25 cellular contexts compared by ENCODE assay signal in genomic region chr17:14749269-14749668, GRCh38.
A peak's percentile ranks its signal among the peaks of the same experiment; 100 is the strongest.
DNase-seq lines count a peak whose midpoint lies in the region; ATAC-seq, FAIRE-seq and TF ChIP-seq lines count a peak whose summit lies in the region.
"Had no signal": no experiment of that assay in that cellular context is flagged by ENCODE, and none has a peak within 500 bp of the region (broad histone marks: within the 10 kb centered on the region; RNA-seq: fewer than 3 reads in every experiment).

No MANE protein-coding gene starts in this region.

- POLR2A ChIA-PET in OCI-LY7 (lab: Charles Lee) = interaction anchor here (0.9 kb wide), 1 partner anchor 10 kb away, joined by 3 read pairs; no protein-coding TSS in a partner anchor

- CTCF ChIA-PET in OCI-LY7 (lab: Charles Lee; ENCODE audit: unreplicated experiment) = no interaction called here

- H3K36me3 ChIP-seq in OCI-LY7 (ENCODE audit: insufficient read depth, low read length) (no peaks in the 10 kb centered on the region; the same call in 1 of the 2 replicates), trophoblast cell (ENCODE audit: control insufficient read depth in 1 of 2, insufficient read depth in 2 of 2, low read length in 2 of 2) (no peaks in the 10 kb centered on the region)
- H3K36me3 ChIP-seq: BE2C; BLaER1 treated with 17β-estradiol and CSF1 and Interleukin-3, amounts not matched to agents 10 nM and 100 nM; HAP-1 had no signal

- no peak for TF ChIP-seq CTCF in OCI-LY7 (conservative IDR thresholded peaks at IDR 0.05; ENCODE audit: low read length)

- no peak for DNase-seq in HTR-8/SVneo (ENCODE audit: insufficient read length, low spot score)
- DNase-seq in OCI-LY7 (ENCODE audit: low spot score) = no peak
- DNase-seq in islet precursor cell = peak; percentile 75
- peak; percentile 41 to 68 for DNase-seq in trophoblast cell
- DNase-seq in NCI-H2227 treated with DMSO at 0.1 percent for 48 hours (lab: John Stamatoyannopoulos, UW) = no peak
- DNase-seq: 8988T; ACHN; AML-193; BE2C; CD4-positive, alpha-beta T cell; CD8-positive, alpha-beta memory T cell; DMS 273 treated with DMSO at 0.1 percent for 48 hours; DMS79; EL; GDM1; GOT3; HFFc6 had no signal

- H2AFZ ChIP-seq in OCI-LY7 (ENCODE audit: low read length) = peak overlapping the region; percentile 33; the same call in 1 of the 2 replicates
- no peak overlapping the region for H2AFZ ChIP-seq in trophoblast cell (ENCODE audit: insufficient read depth, low read length, poor library complexity)

- intact Hi-C loops in OCI-LY7 (cut with micrococcal nuclease; ENCODE audit: unreplicated experiment) = no loop called here

- H2BK5ac ChIP-seq in trophoblast cell (ENCODE audit: low read depth, low read length, poor library complexity) = no peak overlapping the region

- no peaks in the 10 kb centered on the region for H3K79me2 ChIP-seq in OCI-LY7 (ENCODE audit: insufficient read depth, low read depth, low read length)
- no peaks in the 10 kb centered on the region for H3K79me2 ChIP-seq in trophoblast cell (ENCODE audit: control insufficient read depth, insufficient read depth, low read length, poor library complexity)

- H4K8ac ChIP-seq in trophoblast cell (ENCODE audit: low read depth, low read length) = no peak overlapping the region

- no peak overlapping the region for H3K18ac ChIP-seq in trophoblast cell (ENCODE audit: low read length)

- H3K4ac ChIP-seq in trophoblast cell (ENCODE audit: low read depth, low read length) = no peak overlapping the region

- H2BK120ac ChIP-seq in trophoblast cell (ENCODE audit: insufficient read depth, low read length, poor library complexity) = no peak overlapping the region

- H3K4me1 ChIP-seq in OCI-LY7 (ENCODE audit: insufficient read depth, low read length, poor library complexity, severe bottlenecking) (peaks cover 18% of the 10 kb centered on the region), trophoblast cell (ENCODE audit: control insufficient read depth in 1 of 2, insufficient read depth in 2 of 2, low read length in 2 of 2) (peaks cover 2 to 11% of the 10 kb centered on the region in 2 experiments)
- H3K4me1 ChIP-seq: BE2C, HAP-1 had no signal

- no peak overlapping the region for H4K12ac ChIP-seq in trophoblast cell (ENCODE audit: low read depth, low read length)

- H3K27ac ChIP-seq in OCI-LY7 (ENCODE audit: low read depth, low read length, poor library complexity, severe bottlenecking) (no peak overlapping the region), trophoblast cell (ENCODE audit: low read depth, low read length) (no peak overlapping the region)
- H3K27ac ChIP-seq: BLaER1 treated with 17β-estradiol and CSF1 and Interleukin-3, amounts not matched to agents 10 nM and 100 nM had no signal

- H3K14ac ChIP-seq in trophoblast cell (ENCODE audit: low read length) = no peak overlapping the region

- H3K4me2 ChIP-seq in OCI-LY7 (ENCODE audit: low read length) (no peak overlapping the region), trophoblast cell (ENCODE audit: low read length) (no peak overlapping the region)
- H3K4me2 ChIP-seq: A549 had no signal

- BruUV-seq in OCI-LY7 (replicated peaks; lab: Mats Ljungman, UMichigan) = no TSS peak

- H2AK5ac ChIP-seq in trophoblast cell (ENCODE audit: low read length) = no peak overlapping the region

- FAIRE-seq in HTR-8/SVneo (lab: Jason Lieb, UNC) = peak; percentile 13
- FAIRE-seq: A549, D721Med, GM12878, H54 had no signal

- ATAC-seq in HG03378 (IDR thresholded peaks at IDR 0.05; ENCODE audit: unreplicated experiment) = no peak
- no peak for ATAC-seq in HG03432 (IDR thresholded peaks at IDR 0.05; ENCODE audit: unreplicated experiment)
- ATAC-seq: GM12878 had no signal

- no peaks in the 10 kb centered on the region for H4K20me1 ChIP-seq in OCI-LY7 (ENCODE audit: insufficient read depth, low read length)
- H4K20me1 ChIP-seq: BLaER1 treated with 17β-estradiol and CSF1 and Interleukin-3, amounts not matched to agents 10 nM and 100 nM had no signal

- 0 out of 2 replicates have a peak, but pooled peaks cover 4% of the 10 kb centered on the region for H3K9me3 ChIP-seq in OCI-LY7 (ENCODE audit: low read length)
- peaks cover 2% of the 10 kb centered on the region for H3K9me3 ChIP-seq in trophoblast cell (ENCODE audit: insufficient read depth, low read depth, low read length)
- H3K9me3 ChIP-seq: A549, BE2C, HAP-1 had no signal

- no peak overlapping the region for H3K9ac ChIP-seq in trophoblast cell (ENCODE audit: low read length)
- H3K9ac ChIP-seq: BLaER1 treated with 17β-estradiol and CSF1 and Interleukin-3, amounts not matched to agents 10 nM and 100 nM had no signal

- no peaks in the 10 kb centered on the region for H3K79me1 ChIP-seq in trophoblast cell (ENCODE audit: low read length)

- no peak overlapping the region for H4K91ac ChIP-seq in trophoblast cell (ENCODE audit: low read depth, low read length)

- H3K9me2 ChIP-seq in OCI-LY7 (ENCODE audit: insufficient read depth, low read length) = no peaks in the 10 kb centered on the region

- H3K27me3 ChIP-seq in trophoblast cell (ENCODE audit: insufficient read depth, low read length) = no peaks in the 10 kb centered on the region
- H3K27me3 ChIP-seq: BE2C had no signal

- no peak overlapping the region for H3K4me3 ChIP-seq in OCI-LY7 (ENCODE audit: low read depth, low read length, poor library complexity, severe bottlenecking)
- H3K4me3 ChIP-seq in trophoblast cell (ENCODE audit: low read depth, low read length) = no peak overlapping the region
- H3K4me3 ChIP-seq: A549; BLaER1 treated with 17β-estradiol and CSF1 and Interleukin-3, amounts not matched to agents 10 nM and 100 nM; GM12878; HAP-1 had no signal

- H2BK12ac ChIP-seq in trophoblast cell (ENCODE audit: low read length) = no peak overlapping the region

- no peak overlapping the region for H3K23ac ChIP-seq in trophoblast cell (ENCODE audit: low read length)

- WGBS in trophoblast cell (ENCODE audit: extremely low coverage, insufficient coverage, insufficient read length) = no CpG with 5 or more reads among the region's 4 CpGs

Comparison
In these comparisons a context has a peak if more than half of its experiments do, and no peak if none do; other contexts are left out.
1. DNase-seq: peak in islet precursor cell (single experiment) and trophoblast cell (2 of 2); none in HTR-8/SVneo (single experiment), OCI-LY7 (single experiment) and NCI-H2227 treated with DMSO at 0.1 percent for 48 hours (single experiment).